ENCODE assay signal across 1 cellular context in genomic region chr2:11933854-11934253, GRCh38.
A peak's percentile ranks its signal among the peaks of the same experiment; 100 is the strongest.
TF ChIP-seq lines count a peak whose summit lies in the region.

No MANE protein-coding gene starts in this region.

TF ChIP-seq in GM12878, 131 proteins besides CTCF, POLR2A, EP300 and RAD21 (continued from another document and continues in another):
- TF ChIP-seq ATF2 (IDR thresholded peaks at IDR 0.05; ENCODE audit: low read length), result no peak
- no peak for TF ChIP-seq ZSCAN29 (IDR thresholded peaks at IDR 0.05)
- no peak for TF ChIP-seq WRNIP1 (IDR thresholded peaks at IDR 0.05; ENCODE audit: borderline replicate concordance, low read depth, low read length)
- no peak for TF ChIP-seq ZNF274 (IDR thresholded peaks at IDR 0.05; ENCODE audit: insufficient read depth, insufficient read length)
- no peak for TF ChIP-seq LARP7 (IDR thresholded peaks at IDR 0.05)
- no peak for TF ChIP-seq FOXK2 (IDR thresholded peaks at IDR 0.05)
- no peak for TF ChIP-seq IRF3 (IDR thresholded peaks at IDR 0.05)
- peak in 1 of 2 experiments; percentile 12; a peak in 1 of 4 replicates for TF ChIP-seq ETV6 (conservative IDR thresholded peaks at IDR 0.05 in 1 of 2, IDR thresholded peaks at IDR 0.05 in 1 of 2; ENCODE audit: borderline replicate concordance in 1 of 2, low read depth in 1 of 2)
- TF ChIP-seq NBN (IDR thresholded peaks at IDR 0.05), result no peak
- TF ChIP-seq JUND (IDR thresholded peaks at IDR 0.05; ENCODE audit: low read depth, low read length), result no peak
- TF ChIP-seq NFXL1 (IDR thresholded peaks at IDR 0.05; ENCODE audit: borderline replicate concordance), result no peak
- TF ChIP-seq CEBPB (IDR thresholded peaks at IDR 0.05; ENCODE audit: borderline replicate concordance in 1 of 2, low read depth in 2 of 2, low read length in 2 of 2), result no peak
- TF ChIP-seq IKZF1 (conservative IDR thresholded peaks at IDR 0.05), result no peak
- TF ChIP-seq ZBTB11 (CRISPR knock-in tag; IDR thresholded peaks at IDR 0.05), result no peak
- TF ChIP-seq NKRF (conservative IDR thresholded peaks at IDR 0.05), result no peak
- TF ChIP-seq JUNB (IDR thresholded peaks at IDR 0.05), result no peak
- no peak for TF ChIP-seq SUPT20H (IDR thresholded peaks at IDR 0.05; ENCODE audit: borderline replicate concordance, control insufficient read depth, low read depth, low read length)
- 0 out of 2 replicates have a peak, but pooled peaks have one; percentile 16 for TF ChIP-seq EED (IDR thresholded peaks at IDR 0.05; ENCODE audit: low read depth)
- no peak for TF ChIP-seq CHD4 (IDR thresholded peaks at IDR 0.05)
- TF ChIP-seq MYB (IDR thresholded peaks at IDR 0.05; ENCODE audit: borderline replicate concordance, low read depth, low read length), result no peak
- no peak for TF ChIP-seq SREBF2 (IDR thresholded peaks at IDR 0.05; ENCODE audit: low read length)
- no peak for TF ChIP-seq ZNF592 (IDR thresholded peaks at IDR 0.05)
- TF ChIP-seq STAT1 (conservative IDR thresholded peaks at IDR 0.05), result no peak
- no peak for TF ChIP-seq SKIL (IDR thresholded peaks at IDR 0.05; ENCODE audit: low read depth, poor library complexity, severe bottlenecking)
- TF ChIP-seq TAF1 (IDR thresholded peaks at IDR 0.05; ENCODE audit: borderline replicate concordance, low read depth, low read length), result no peak
- no peak for TF ChIP-seq YBX1 (IDR thresholded peaks at IDR 0.05)
- no peak for TF ChIP-seq HSF1 (IDR thresholded peaks at IDR 0.05; ENCODE audit: low read depth, low read length)
- TF ChIP-seq TBL1XR1 (IDR thresholded peaks at IDR 0.05; ENCODE audit: low read depth, low read length), result no peak
- TF ChIP-seq MYC (IDR thresholded peaks at IDR 0.05; ENCODE audit: insufficient read depth, insufficient read length, insufficient replicate concordance, low read length, severe bottlenecking), result no peak
- no peak for TF ChIP-seq MTA2 (IDR thresholded peaks at IDR 0.05; ENCODE audit: low read depth)
- TF ChIP-seq CREM (IDR thresholded peaks at IDR 0.05; ENCODE audit: low read depth), result no peak
- TF ChIP-seq BCLAF1 (IDR thresholded peaks at IDR 0.05), result no peak
- TF ChIP-seq HDAC2 (IDR thresholded peaks at IDR 0.05), result no peak
- peak; percentile 96 for TF ChIP-seq RAD51 (IDR thresholded peaks at IDR 0.05)
- TF ChIP-seq RCOR1 (conservative IDR thresholded peaks at IDR 0.05; ENCODE audit: low read depth, low read length), result no peak
- no peak for TF ChIP-seq REST (IDR thresholded peaks at IDR 0.05; ENCODE audit: low read depth, low read length)
- TF ChIP-seq ASH2L (IDR thresholded peaks at IDR 0.05; ENCODE audit: borderline replicate concordance, low read depth), result no peak
- TF ChIP-seq SIN3A (IDR thresholded peaks at IDR 0.05; ENCODE audit: low read depth, low read length), result no peak
